Comparison of ENCODE assay signal across 1 cellular context in the genomic region with DNA sequence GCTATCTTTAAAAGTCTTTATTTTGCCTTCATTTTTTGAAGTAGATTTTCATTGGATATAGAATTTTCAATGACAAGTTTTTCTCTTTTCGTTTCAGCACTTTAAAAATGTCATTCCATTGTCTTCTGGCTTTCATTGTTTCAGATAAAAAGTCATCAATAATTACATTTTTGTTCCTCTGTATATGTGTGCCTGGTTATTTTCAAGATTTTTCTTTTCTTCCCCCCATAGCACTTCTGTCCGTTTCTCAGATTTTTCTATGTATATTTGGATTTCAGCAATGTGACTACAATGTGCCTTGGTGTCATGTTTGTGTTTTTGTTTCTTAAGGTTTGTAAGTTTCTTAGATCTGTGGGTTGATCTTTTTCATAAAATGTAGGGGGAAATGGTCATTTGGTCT.
TF ChIP-seq lines count a peak whose summit lies in the region.

No MANE protein-coding gene starts in this region.

TF ChIP-seq in HEK293, 187 proteins besides CTCF, POLR2A, EP300 and RAD21:
- TF ChIP-seq, protein P1, sequence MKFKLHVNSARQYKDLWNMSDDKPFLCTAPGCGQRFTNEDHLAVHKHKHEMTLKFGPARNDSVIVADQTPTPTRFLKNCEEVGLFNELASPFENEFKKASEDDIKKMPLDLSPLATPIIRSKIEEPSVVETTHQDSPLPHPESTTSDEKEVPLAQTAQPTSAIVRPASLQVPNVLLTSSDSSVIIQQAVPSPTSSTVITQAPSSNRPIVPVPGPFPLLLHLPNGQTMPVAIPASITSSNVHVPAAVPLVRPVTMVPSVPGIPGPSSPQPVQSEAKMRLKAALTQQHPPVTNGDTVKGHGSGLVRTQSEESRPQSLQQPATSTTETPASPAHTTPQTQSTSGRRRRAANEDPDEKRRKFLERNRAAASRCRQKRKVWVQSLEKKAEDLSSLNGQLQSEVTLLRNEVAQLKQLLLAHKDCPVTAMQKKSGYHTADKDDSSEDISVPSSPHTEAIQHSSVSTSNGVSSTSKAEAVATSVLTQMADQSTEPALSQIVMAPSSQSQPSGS (tag by site-specific recombination; IDR thresholded peaks at IDR 0.05; ENCODE audit: low read depth) = no peak
- TF ChIP-seq ZNF266 (tag by site-specific recombination; IDR thresholded peaks at IDR 0.05; ENCODE audit: low read depth) (no peak), ZNF19 (tag by site-specific recombination; IDR thresholded peaks at IDR 0.05; ENCODE audit: low read depth) (no peak), ZNF776 (tag by site-specific recombination; IDR thresholded peaks at IDR 0.05; ENCODE audit: borderline replicate concordance) (no peak), ZNF521 (tag by site-specific recombination; IDR thresholded peaks at IDR 0.05) (no peak), SETDB1 (IDR thresholded peaks at IDR 0.05; ENCODE audit: insufficient read length, low read length) (peak; percentile 70), RBAK (tag by site-specific recombination; IDR thresholded peaks at IDR 0.05) (no peak), TCF7L2 (IDR thresholded peaks at IDR 0.05; ENCODE audit: borderline replicate concordance, low read depth, low read length) (no peak)
- TF ChIP-seq, protein P2, sequence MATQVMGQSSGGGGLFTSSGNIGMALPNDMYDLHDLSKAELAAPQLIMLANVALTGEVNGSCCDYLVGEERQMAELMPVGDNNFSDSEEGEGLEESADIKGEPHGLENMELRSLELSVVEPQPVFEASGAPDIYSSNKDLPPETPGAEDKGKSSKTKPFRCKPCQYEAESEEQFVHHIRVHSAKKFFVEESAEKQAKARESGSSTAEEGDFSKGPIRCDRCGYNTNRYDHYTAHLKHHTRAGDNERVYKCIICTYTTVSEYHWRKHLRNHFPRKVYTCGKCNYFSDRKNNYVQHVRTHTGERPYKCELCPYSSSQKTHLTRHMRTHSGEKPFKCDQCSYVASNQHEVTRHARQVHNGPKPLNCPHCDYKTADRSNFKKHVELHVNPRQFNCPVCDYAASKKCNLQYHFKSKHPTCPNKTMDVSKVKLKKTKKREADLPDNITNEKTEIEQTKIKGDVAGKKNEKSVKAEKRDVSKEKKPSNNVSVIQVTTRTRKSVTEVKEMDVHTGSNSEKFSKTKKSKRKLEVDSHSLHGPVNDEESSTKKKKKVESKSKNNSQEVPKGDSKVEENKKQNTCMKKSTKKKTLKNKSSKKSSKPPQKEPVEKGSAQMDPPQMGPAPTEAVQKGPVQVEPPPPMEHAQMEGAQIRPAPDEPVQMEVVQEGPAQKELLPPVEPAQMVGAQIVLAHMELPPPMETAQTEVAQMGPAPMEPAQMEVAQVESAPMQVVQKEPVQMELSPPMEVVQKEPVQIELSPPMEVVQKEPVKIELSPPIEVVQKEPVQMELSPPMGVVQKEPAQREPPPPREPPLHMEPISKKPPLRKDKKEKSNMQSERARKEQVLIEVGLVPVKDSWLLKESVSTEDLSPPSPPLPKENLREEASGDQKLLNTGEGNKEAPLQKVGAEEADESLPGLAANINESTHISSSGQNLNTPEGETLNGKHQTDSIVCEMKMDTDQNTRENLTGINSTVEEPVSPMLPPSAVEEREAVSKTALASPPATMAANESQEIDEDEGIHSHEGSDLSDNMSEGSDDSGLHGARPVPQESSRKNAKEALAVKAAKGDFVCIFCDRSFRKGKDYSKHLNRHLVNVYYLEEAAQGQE (tag by site-specific recombination; IDR thresholded peaks at IDR 0.05) = no peak
